11 cellular contexts compared by ENCODE assay signal in the genomic region with DNA sequence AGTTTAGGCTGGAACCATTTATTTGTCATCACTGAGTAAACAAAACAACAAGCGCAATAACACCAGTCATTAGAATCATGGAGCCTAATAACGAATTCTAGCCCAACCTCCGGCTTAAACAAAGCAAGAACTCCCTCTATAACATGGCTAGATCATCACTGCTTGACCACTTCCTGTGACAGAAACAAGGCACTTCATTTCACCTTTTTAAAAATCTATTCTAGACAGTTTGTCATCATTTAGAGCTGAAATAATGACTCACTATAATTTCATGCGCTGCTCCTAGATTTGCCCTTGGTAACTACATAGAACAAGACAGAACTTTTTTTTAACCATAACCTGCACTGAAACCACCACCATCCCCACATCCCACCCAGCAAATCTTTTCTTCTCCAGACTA.
A peak's percentile ranks its signal among the peaks of the same experiment; 100 is the strongest.
DNase-seq lines count a peak whose midpoint lies in the region; ATAC-seq, FAIRE-seq and TF ChIP-seq lines count a peak whose summit lies in the region.
"Had no signal": no experiment of that assay in that cellular context is flagged by ENCODE, and none has a peak within 500 bp of the region (broad histone marks: within the 10 kb centered on the region; RNA-seq: fewer than 3 reads in every experiment).

No MANE protein-coding gene starts in this region.

- H3K36me3 ChIP-seq in CD8-positive, alpha-beta memory T cell (ENCODE audit: insufficient read depth, low read length), result no peaks in the 10 kb centered on the region
- H3K36me3 ChIP-seq in GM12878 (ENCODE audit: control insufficient read depth in 2 of 2, insufficient read depth in 2 of 2, low read length in 1 of 2) (no peaks in the 10 kb centered on the region), suprapubic skin (no peaks in the 10 kb centered on the region)
- H3K36me3 ChIP-seq: uterus had no signal

- POLR2A ChIA-PET in CD8-positive, alpha-beta memory T cell (lab: Charles Lee), result interaction anchor here (1.0 to 1.3 kb wide), 3 partner anchors 11 to 81 kb away, joined by 4 to 8 read pairs (median 8); no protein-coding TSS in a partner anchor
- POLR2A ChIA-PET in GM12878 (lab: Charles Lee), result interaction anchor here (0.8 to 3.6 kb wide), 4 partner anchors 10 to 80 kb away, joined by 3 to 29 read pairs (median 4); no protein-coding TSS in a partner anchor

- no peak for TF ChIP-seq POLR2A in GM12878 (IDR thresholded peaks at IDR 0.05; ENCODE audit: low read depth, low read length)
- no peak for TF ChIP-seq POLR2A in suprapubic skin (IDR thresholded peaks at IDR 0.05)

- H3K79me2 ChIP-seq in GM12878 (ENCODE audit: control insufficient read depth, insufficient read depth, low read length), result peaks cover 67% of the 10 kb centered on the region

- no TSS peak for BruUV-seq in GM12878 (replicated peaks; lab: Mats Ljungman, UMichigan)

- DNase-seq in CD8-positive, alpha-beta memory T cell, result no peak
- DNase-seq in GM12878 (ENCODE audit: low read depth, low spot score), result no peak
- DNase-seq in suprapubic skin (ENCODE audit: low spot score in 2 of 2), result no peak
- DNase-seq in NCI-H2171 (lab: John Stamatoyannopoulos, UW), result no peak
- no peak for DNase-seq in ureter (ENCODE audit: low spot score)
- no peak for DNase-seq in NCI-H510A (lab: John Stamatoyannopoulos, UW)
- DNase-seq: activated CD4-positive, alpha-beta T cell treated with anti-CD3 and anti-CD28 coated beads for 48 hours; NCI-H2171 treated with DMSO at 0.1 percent for 48 hours; uterus had no signal

- peak overlapping the region; percentile 66 for H3K4me2 ChIP-seq in GM12878 (ENCODE audit: control insufficient read depth, insufficient read depth)

- 0 out of 2 replicates have a peak, but pooled peaks have one; percentile 1 for TF ChIP-seq RAD21 in GM12878 (IDR thresholded peaks at IDR 0.05; ENCODE audit: insufficient read depth, low read depth, low read length)

- ATAC-seq in GM19395 (IDR thresholded peaks at IDR 0.05; ENCODE audit: unreplicated experiment) (peak; percentile 40), HG03565 (IDR thresholded peaks at IDR 0.05; ENCODE audit: unreplicated experiment) (peak; percentile 45), GM12878 (peak; percentile 64)

- RAD21 ChIA-PET in GM12878 (lab: Charles Lee; ENCODE audit: unreplicated experiment), result interaction anchor here (0.7 to 3.0 kb wide), 9 partner anchors 10 to 82 kb away, joined by 3 to 22 read pairs (median 4); a partner anchor contains a TSS

- H3K27ac ChIP-seq in CD8-positive, alpha-beta memory T cell (ENCODE audit: low read depth, low read length), result no peak overlapping the region
- H3K27ac ChIP-seq in GM12878 (ENCODE audit: control insufficient read depth, insufficient read depth), result peak overlapping the region; percentile 68
- H3K27ac ChIP-seq in suprapubic skin, result no peak overlapping the region
- H3K27ac ChIP-seq: uterus had no signal

- H3K4me3 Mint-ChIP-seq in CD8-positive, alpha-beta memory T cell, result peak overlapping the region in 4 of 7 donors; percentile 8 to 54 (median 27)

- no peaks in the 10 kb centered on the region for H3K36me3 Mint-ChIP-seq in CD8-positive, alpha-beta memory T cell

- in situ Hi-C loops in GM12878 (cut with MboI), result no loop called here

- H3K4me1 Mint-ChIP-seq in CD8-positive, alpha-beta memory T cell, result peaks cover 67 to 88% (median 82%) of the 10 kb centered on the region in 3 donors

- intact Hi-C loops in GM12878 (cut with micrococcal nuclease; ENCODE audit: unreplicated experiment), result loop anchor here (1.0 to 5.0 kb wide), 2 partner anchors 68 to 194 kb away; no protein-coding TSS in a partner anchor

- SMC1A ChIA-PET in GM12878 (lab: Charles Lee; ENCODE audit: uncharacterized antibody, unreplicated experiment), result interaction anchor here (0.9 to 5.6 kb wide), 15 partner anchors 12 to 87 kb away, joined by 3 to 93 read pairs (median 5); a partner anchor contains a TSS

- H3K4me3 ChIP-seq in CD8-positive, alpha-beta memory T cell (ENCODE audit: low read length), result no peak overlapping the region
- H3K4me3 ChIP-seq in GM12878, result no peak overlapping the region
- no peak overlapping the region for H3K4me3 ChIP-seq in suprapubic skin
- H3K4me3 ChIP-seq: uterus had no signal

- peaks cover 22% of the 10 kb centered on the region for H3K4me1 ChIP-seq in CD8-positive, alpha-beta memory T cell (ENCODE audit: insufficient read depth, low read length)
- H3K4me1 ChIP-seq in GM12878 (ENCODE audit: control insufficient read depth, insufficient read depth, low read length), result peaks cover 50% of the 10 kb centered on the region
- H3K4me1 ChIP-seq in suprapubic skin, result peaks cover 3% of the 10 kb centered on the region
- H3K4me1 ChIP-seq: uterus had no signal

- H3K9me3 ChIP-seq in CD8-positive, alpha-beta memory T cell (ENCODE audit: low read length), result no peaks in the 10 kb centered on the region
- H3K9me3 ChIP-seq in GM12878 (replicated peaks; ENCODE audit: control insufficient read depth, insufficient read depth, low read length) (no peaks in the 10 kb centered on the region), suprapubic skin (no peaks in the 10 kb centered on the region)
- H3K9me3 ChIP-seq: uterus had no signal

- H3K9me3 Mint-ChIP-seq in CD8-positive, alpha-beta memory T cell, result no peaks in the 10 kb centered on the region

- no peak for FAIRE-seq in GM12878 (lab: Jason Lieb, UNC)

- no peaks in the 10 kb centered on the region for H4K20me1 ChIP-seq in GM12878 (ENCODE audit: control insufficient read depth, insufficient read depth)

- peak; percentile 38 to 40; a peak in 1 of 4 replicates for TF ChIP-seq EP300 in GM12878 (IDR thresholded peaks at IDR 0.05; ENCODE audit: borderline replicate concordance in 1 of 2, control insufficient read depth in 1 of 2, low read depth in 2 of 2, low read length in 2 of 2)
- no peak for TF ChIP-seq EP300 in suprapubic skin (IDR thresholded peaks at IDR 0.05)

- no peaks in the 10 kb centered on the region for H3K27me3 Mint-ChIP-seq in CD8-positive, alpha-beta memory T cell

- H3K27me3 ChIP-seq in CD8-positive, alpha-beta memory T cell (ENCODE audit: insufficient read depth, low read length, poor library complexity, severe bottlenecking), result no peaks in the 10 kb centered on the region
- H3K27me3 ChIP-seq in GM12878 (replicated peaks in 1 of 2; ENCODE audit: control insufficient read depth in 2 of 2, insufficient read depth in 2 of 2, low read length in 1 of 2) (no peaks in the 10 kb centered on the region), suprapubic skin (no peaks in the 10 kb centered on the region)
- H3K27me3 ChIP-seq: uterus had no signal

- no peak overlapping the region for H2AFZ ChIP-seq in GM12878 (ENCODE audit: control insufficient read depth, low read depth, low read length)

- H3K27ac Mint-ChIP-seq in CD8-positive, alpha-beta memory T cell, result peak overlapping the region in 6 of 8 donors; percentile 12 to 49 (median 29)

- TF ChIP-seq CTCF in GM12878 (IDR thresholded peaks at IDR 0.05 in 2 of 3, conservative IDR thresholded peaks at IDR 0.05 in 1 of 3; ENCODE audit: control insufficient read depth in 2 of 3, extremely low read depth in 1 of 3, insufficient read depth in 1 of 3, low read depth in 3 of 3, low read length in 3 of 3), result no peak
- no peak for TF ChIP-seq CTCF in suprapubic skin (IDR thresholded peaks at IDR 0.05)

- no peak overlapping the region; the same call in 1 of the 2 replicates for H3K9ac ChIP-seq in GM12878 (ENCODE audit: control insufficient read depth, insufficient read depth, low read length)

- CTCF ChIA-PET in CD8-positive, alpha-beta memory T cell (lab: Charles Lee), result interaction anchor here (1.0 to 1.3 kb wide), 2 partner anchors 12 to 81 kb away, joined by 3 to 4 read pairs; no protein-coding TSS in a partner anchor
- CTCF ChIA-PET in GM12878 (lab: Yijun Ruan, JAX), result interaction anchor here (1.3 to 11.5 kb wide), 2 partner anchors 82 to 194 kb away, joined by 5 to 116 read pairs; a partner anchor contains a TSS

- 10% methylated on average over 4 of the region's 4 CpGs for WGBS in GM12878 (ENCODE audit: insufficient coverage, insufficient replicate concordance, low lambda C conversion rate, missing lambda C conversion rate)
- 91% methylated on average over 4 of the region's 4 CpGs for WGBS in suprapubic skin

TF ChIP-seq in GM12878, 131 proteins besides CTCF, POLR2A, EP300 and RAD21 (continues in another document):
- TF ChIP-seq, protein P1, sequence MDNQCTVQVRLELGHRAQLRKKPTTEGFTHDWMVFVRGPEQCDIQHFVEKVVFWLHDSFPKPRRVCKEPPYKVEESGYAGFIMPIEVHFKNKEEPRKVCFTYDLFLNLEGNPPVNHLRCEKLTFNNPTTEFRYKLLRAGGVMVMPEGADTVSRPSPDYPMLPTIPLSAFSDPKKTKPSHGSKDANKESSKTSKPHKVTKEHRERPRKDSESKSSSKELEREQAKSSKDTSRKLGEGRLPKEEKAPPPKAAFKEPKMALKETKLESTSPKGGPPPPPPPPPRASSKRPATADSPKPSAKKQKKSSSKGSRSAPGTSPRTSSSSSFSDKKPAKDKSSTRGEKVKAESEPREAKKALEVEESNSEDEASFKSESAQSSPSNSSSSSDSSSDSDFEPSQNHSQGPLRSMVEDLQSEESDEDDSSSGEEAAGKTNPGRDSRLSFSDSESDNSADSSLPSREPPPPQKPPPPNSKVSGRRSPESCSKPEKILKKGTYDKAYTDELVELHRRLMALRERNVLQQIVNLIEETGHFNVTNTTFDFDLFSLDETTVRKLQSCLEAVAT (IDR thresholded peaks at IDR 0.05), result peak; percentile 55; the same call in 1 of the 2 replicates
- TF ChIP-seq, protein P2, sequence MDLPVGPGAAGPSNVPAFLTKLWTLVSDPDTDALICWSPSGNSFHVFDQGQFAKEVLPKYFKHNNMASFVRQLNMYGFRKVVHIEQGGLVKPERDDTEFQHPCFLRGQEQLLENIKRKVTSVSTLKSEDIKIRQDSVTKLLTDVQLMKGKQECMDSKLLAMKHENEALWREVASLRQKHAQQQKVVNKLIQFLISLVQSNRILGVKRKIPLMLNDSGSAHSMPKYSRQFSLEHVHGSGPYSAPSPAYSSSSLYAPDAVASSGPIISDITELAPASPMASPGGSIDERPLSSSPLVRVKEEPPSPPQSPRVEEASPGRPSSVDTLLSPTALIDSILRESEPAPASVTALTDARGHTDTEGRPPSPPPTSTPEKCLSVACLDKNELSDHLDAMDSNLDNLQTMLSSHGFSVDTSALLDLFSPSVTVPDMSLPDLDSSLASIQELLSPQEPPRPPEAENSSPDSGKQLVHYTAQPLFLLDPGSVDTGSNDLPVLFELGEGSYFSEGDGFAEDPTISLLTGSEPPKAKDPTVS (IDR thresholded peaks at IDR 0.05; ENCODE audit: low read depth, low read length), result no peak
